Comparison of ENCODE assay signal across 8 cellular contexts in genomic region chr11:93740031-93740801, GRCh38. TPM values are rescaled to one million over a fixed set of nuclear protein-coding genes. Genes with fewer than 3 reads are reported as not detected.
DNase-seq lines count a peak whose midpoint lies in the region; FAIRE-seq and TF ChIP-seq lines count a peak whose summit lies in the region.

No MANE protein-coding gene starts in this region.

- no peaks in the 10 kb centered on the region for H3K27me3 ChIP-seq in OCI-LY1 (ENCODE audit: insufficient read depth, low read length)

- peak; percentile 53 for DNase-seq in activated naive CD4-positive, alpha-beta T cell treated with Interleukin-2 at 50 U/mL for 16 hours
- DNase-seq in activated naive CD4-positive, alpha-beta T cell (lab: John Stamatoyannopoulos, UW): no peak
- DNase-seq in activated naive CD8-positive, alpha-beta T cell treated with anti-CD3 and anti-CD28 coated beads for 36 hours: peak; percentile 57
- DNase-seq in kidney: no peak
- DNase-seq in stimulated activated CD4-positive, alpha-beta T cell treated with anti-CD3 and anti-CD28 coated beads, Interleukin-4, amount 100 ng/mL, for 48 hours (ENCODE audit: low read depth in 2 of 2): peak; percentile 38 to 41
- DNase-seq in effector CD4-positive, alpha-beta T cell: no peak
- no peak for DNase-seq in NK-92 (lab: John Stamatoyannopoulos, UW; ENCODE audit: unreplicated experiment)

- H3K4me3 ChIP-seq in OCI-LY1 (ENCODE audit: low read depth, low read length, poor library complexity, severe bottlenecking): peak overlapping the region; percentile 83
- peak overlapping the region; percentile 80 to 95 for H3K4me3 ChIP-seq in kidney (ENCODE audit: low read length in 2 of 2)

- H3K9me2 ChIP-seq in OCI-LY1 (ENCODE audit: low read depth, low read length): no peaks in the 10 kb centered on the region

- H3K27ac Mint-ChIP-seq in activated naive CD8-positive, alpha-beta T cell treated with anti-CD3 and anti-CD28 coated beads for 36 hours: peak overlapping the region; percentile 100

- H3K4me1 Mint-ChIP-seq in activated naive CD8-positive, alpha-beta T cell treated with anti-CD3 and anti-CD28 coated beads for 36 hours: peaks cover 46% of the 10 kb centered on the region

- H3F3A ChIP-seq in OCI-LY1 (ENCODE audit: insufficient read depth, low read length): no peaks in the 10 kb centered on the region

- peaks cover 65% of the 10 kb centered on the region for H3K36me3 ChIP-seq in OCI-LY1 (ENCODE audit: insufficient read depth, low read length)
- H3K36me3 ChIP-seq in kidney (ENCODE audit: control insufficient read depth in 1 of 2, insufficient read depth in 2 of 2, low read length in 2 of 2): peaks cover 20 to 30% of the 10 kb centered on the region in 2 donors

- FAIRE-seq in kidney (lab: Jason Lieb, UNC): no peak

- intact Hi-C loops in kidney (cut with DNase I): no loop called here

- peaks cover 60% of the 10 kb centered on the region for H3K79me2 ChIP-seq in OCI-LY1 (ENCODE audit: insufficient read depth, low read length)

- H3K4me2 ChIP-seq in OCI-LY1 (ENCODE audit: low read length): peak overlapping the region; percentile 78

- peaks cover 11% of the 10 kb centered on the region for H3K27me3 Mint-ChIP-seq in activated naive CD8-positive, alpha-beta T cell treated with anti-CD3 and anti-CD28 coated beads for 36 hours

- H2AFZ ChIP-seq in OCI-LY1 (ENCODE audit: low read length): no peak overlapping the region

- H3K9ac ChIP-seq in OCI-LY1 (ENCODE audit: low read length): peak overlapping the region; percentile 93
- peak overlapping the region; percentile 91 to 95 for H3K9ac ChIP-seq in kidney (ENCODE audit: low read length in 2 of 2)

- H3K4me3 Mint-ChIP-seq in activated naive CD8-positive, alpha-beta T cell treated with anti-CD3 and anti-CD28 coated beads for 36 hours: peak overlapping the region; percentile 100

- peaks cover 67% of the 10 kb centered on the region for H3K36me3 Mint-ChIP-seq in activated naive CD8-positive, alpha-beta T cell treated with anti-CD3 and anti-CD28 coated beads for 36 hours

- H3K4me1 ChIP-seq in OCI-LY1 (ENCODE audit: insufficient read depth, low read length, severe bottlenecking) (peaks cover 66% of the 10 kb centered on the region), kidney (ENCODE audit: control insufficient read depth in 1 of 2, insufficient read depth in 1 of 2, low read depth in 1 of 2, low read length in 2 of 2) (peaks cover 13 to 20% of the 10 kb centered on the region in 2 donors)

- no peaks in the 10 kb centered on the region for H3K9me3 Mint-ChIP-seq in activated naive CD8-positive, alpha-beta T cell treated with anti-CD3 and anti-CD28 coated beads for 36 hours

- H3K27ac ChIP-seq in OCI-LY1 (ENCODE audit: low read depth, low read length, poor library complexity, severe bottlenecking) (peak overlapping the region; percentile 82), kidney (ENCODE audit: low read depth in 2 of 2, low read length in 2 of 2) (no peak overlapping the region)

- H3K9me3 ChIP-seq in OCI-LY1 (ENCODE audit: low read length) (no peaks in the 10 kb centered on the region), kidney (ENCODE audit: control insufficient read depth in 1 of 2, low read length in 2 of 2) (no peaks in the 10 kb centered on the region)

- TF ChIP-seq CTCF in OCI-LY1 (IDR thresholded peaks at IDR 0.05; ENCODE audit: low read length) (no peak), kidney (IDR thresholded peaks at IDR 0.05; ENCODE audit: borderline replicate concordance, extremely low read depth, insufficient read depth) (no peak)

- H4K20me1 ChIP-seq in OCI-LY1 (ENCODE audit: insufficient read depth, low read length): peaks cover 3% of the 10 kb centered on the region; the same call in 1 of the 2 replicates

RNA-seq across cellular contexts. Expression of gene TAF1D, which starts 1.1 kb away (rescaled TPM):
- total RNA-seq in activated naive CD8-positive, alpha-beta T cell treated with anti-CD3 and anti-CD28 coated beads for 36 hours: 100 to 1,000 TPM; 314 to 324 TPM
- total RNA-seq in kidney: 110 TPM
- polyA plus RNA-seq in kidney (ENCODE audit: insufficient read depth, low read depth, low replicate concordance): 64.3 TPM

RNA-seq across cellular contexts. Expression of gene C11orf54, which starts 1.3 kb away (rescaled TPM):
- 10 to 100 TPM; 12.7 to 14.5 TPM for total RNA-seq in activated naive CD8-positive, alpha-beta T cell treated with anti-CD3 and anti-CD28 coated beads for 36 hours
- 101 TPM for total RNA-seq in kidney
- 211 TPM for polyA plus RNA-seq in kidney (ENCODE audit: insufficient read depth, low read depth, low replicate concordance)

RNA-seq across cellular contexts. Expression of gene MED17, which starts 43.9 kb away (rescaled TPM):
- total RNA-seq in activated naive CD8-positive, alpha-beta T cell treated with anti-CD3 and anti-CD28 coated beads for 36 hours: 10 to 100 TPM; 30.8 to 33.2 TPM
- total RNA-seq in kidney: 35.4 TPM
- 11.7 TPM for polyA plus RNA-seq in kidney (ENCODE audit: insufficient read depth, low read depth, low replicate concordance)

Comparison
In these comparisons a context has a peak if more than half of its experiments do, and no peak if none do; other contexts are left out.
1. DNase-seq: peak in activated naive CD4-positive, alpha-beta T cell treated with Interleukin-2 at 50 U/mL for 16 hours (single experiment), activated naive CD8-positive, alpha-beta T cell treated with anti-CD3 and anti-CD28 coated beads for 36 hours (single experiment) and stimulated activated CD4-positive, alpha-beta T cell treated with anti-CD3 and anti-CD28 coated beads, Interleukin-4, amount 100 ng/mL, for 48 hours (2 of 2); none in activated naive CD4-positive, alpha-beta T cell (0 of 4), kidney (single experiment), effector CD4-positive, alpha-beta T cell (single experiment) and NK-92 (single experiment).